ENCODE assay signal across 14 cellular contexts in genomic region chr22:16635442-16635841, GRCh38. TPM values are rescaled to one million over a fixed set of nuclear protein-coding genes. Genes with fewer than 3 reads are reported as not detected.
"Had no signal": no experiment of that assay in that cellular context is flagged by ENCODE, and none has a peak within 500 bp of the region (broad histone marks: within the 10 kb centered on the region; RNA-seq: fewer than 3 reads in every experiment).

No MANE protein-coding gene starts in this region.

RNA-seq across cellular contexts. Expression of gene CCT8L2, which starts 42.8 kb away (rescaled TPM):
- total RNA-seq: stomach, subcutaneous adipose tissue, suprapubic skin, temporal lobe, thoracic aorta, thyroid gland, tibial nerve, transverse colon, upper lobe of left lung, upper lobe of right lung, ureter, urinary bladder, uterus, vagina had no signal
- polyA plus RNA-seq: stomach, urinary bladder had no signal
